8 cellular contexts compared by ENCODE assay signal in the genomic region with DNA sequence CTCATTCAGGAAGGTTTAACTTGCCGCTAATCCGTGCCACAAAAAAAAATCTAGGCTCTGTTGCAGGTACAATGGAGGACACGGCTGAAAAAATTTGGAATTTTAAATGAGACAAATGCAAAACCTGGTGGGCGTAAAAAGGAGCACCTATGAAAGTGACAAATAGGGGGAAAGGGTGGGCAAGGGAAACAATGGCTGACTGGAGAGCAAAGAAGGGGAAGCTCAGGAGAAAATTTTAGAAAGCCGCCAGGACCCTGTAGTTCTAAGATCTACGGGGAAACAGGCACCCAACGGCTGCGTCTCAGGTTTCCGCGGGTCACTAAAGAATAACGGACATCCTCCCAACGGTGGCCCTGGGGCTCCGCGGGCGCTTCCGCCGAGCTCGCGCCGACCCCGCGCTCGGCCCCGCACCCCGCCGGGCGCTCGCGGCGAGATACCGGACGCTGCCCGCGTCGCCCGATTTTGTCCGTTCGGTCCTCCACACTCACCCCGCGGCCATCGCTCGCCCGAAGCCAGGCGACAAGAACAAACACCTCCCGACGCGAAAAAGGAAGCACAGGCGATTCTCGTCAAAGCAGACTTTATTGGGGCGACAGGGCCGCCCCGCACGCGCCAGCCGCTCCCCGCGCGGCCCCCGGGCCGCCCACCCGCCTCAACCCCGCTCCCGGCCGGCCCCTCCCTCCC. TPM values are rescaled to one million over a fixed set of nuclear protein-coding genes. Genes with fewer than 3 reads are reported as not detected.
DNase-seq lines count a peak whose midpoint lies in the region; ATAC-seq and TF ChIP-seq lines count a peak whose summit lies in the region.

No MANE protein-coding gene starts in this region.

- POLR2A ChIA-PET in RWPE1 (lab: Yijun Ruan, JAX; ENCODE audit: low non-redundant PET): no interaction called here

- H3K9me3 ChIP-seq in left ventricle myocardium inferior (replicated peaks): no peaks in the 10 kb centered on the region
- no peaks in the 10 kb centered on the region for H3K9me3 ChIP-seq in psoas muscle

- TF ChIP-seq CTCF in RWPE1 (conservative IDR thresholded peaks at IDR 0.05; ENCODE audit: low read depth) (no peak), left ventricle myocardium inferior (IDR thresholded peaks at IDR 0.05; ENCODE audit: borderline replicate concordance) (no peak), psoas muscle (IDR thresholded peaks at IDR 0.05) (no peak)

- H3K4me3 ChIP-seq in left ventricle myocardium inferior: peak overlapping the region; percentile 100
- peak overlapping the region; percentile 99 for H3K4me3 ChIP-seq in psoas muscle

- H3K27me3 Mint-ChIP-seq in IgD-negative memory B cell: no peaks in the 10 kb centered on the region

- peak overlapping the region; percentile 93 to 98 (median 95) for H3K4me3 Mint-ChIP-seq in IgD-negative memory B cell

- no peaks in the 10 kb centered on the region for H3K9me3 Mint-ChIP-seq in IgD-negative memory B cell
- H3K9me3 Mint-ChIP-seq in activated naive CD4-positive, alpha-beta T cell treated with anti-CD3 and anti-CD28 coated beads, Interleukin-2, amount 50 U/mL, for 72 hours: no peaks in the 10 kb centered on the region

- peaks cover 39 to 44% (median 42%) of the 10 kb centered on the region in 3 donors for H3K4me1 Mint-ChIP-seq in IgD-negative memory B cell

- peak; percentile 62 for DNase-seq in AG08395 (ENCODE audit: low spot score)
- peak; percentile 54 for DNase-seq in RWPE1 (ENCODE audit: low spot score)
- peak; percentile 60 to 65 for DNase-seq in activated naive CD4-positive, alpha-beta T cell treated with anti-CD3 and anti-CD28 coated beads, Interleukin-2, amount 50 U/mL, for 72 hours (ENCODE audit: low spot score in 2 of 2)
- peak; percentile 37 for DNase-seq in left ventricle myocardium inferior
- DNase-seq in psoas muscle: peak; percentile 49 to 74
- DNase-seq in OCI-M2 (lab: John Stamatoyannopoulos, UW; ENCODE audit: unreplicated experiment): no peak

- TF ChIP-seq POLR2A in GM18951 (IDR thresholded peaks at IDR 0.05; ENCODE audit: extremely low read depth, insufficient read depth, insufficient read length): peak; percentile 29

- H3K36me3 Mint-ChIP-seq in IgD-negative memory B cell: peaks cover 3% of the 10 kb centered on the region
- H3K36me3 Mint-ChIP-seq in activated naive CD4-positive, alpha-beta T cell treated with anti-CD3 and anti-CD28 coated beads, Interleukin-2, amount 50 U/mL, for 72 hours: peaks cover 28 to 49% of the 10 kb centered on the region in 2 donors

- H3K4me1 ChIP-seq in left ventricle myocardium inferior: peaks cover 67% of the 10 kb centered on the region
- peaks cover 39% of the 10 kb centered on the region for H3K4me1 ChIP-seq in psoas muscle

- H3K27ac Mint-ChIP-seq in IgD-negative memory B cell: peak overlapping the region; percentile 69 to 91 (median 90)
- peak overlapping the region; percentile 87 to 96 for H3K27ac Mint-ChIP-seq in activated naive CD4-positive, alpha-beta T cell treated with anti-CD3 and anti-CD28 coated beads, Interleukin-2, amount 50 U/mL, for 72 hours

- no peaks in the 10 kb centered on the region for H3K27me3 ChIP-seq in left ventricle myocardium inferior (ENCODE audit: low read depth)
- H3K27me3 ChIP-seq in psoas muscle (ENCODE audit: insufficient read depth in 3 of 3, low read length in 2 of 3): no peaks in the 10 kb centered on the region

- ATAC-seq in activated naive CD4-positive, alpha-beta T cell treated with anti-CD3 and anti-CD28 coated beads, Interleukin-2, amount 50 U/mL, for 72 hours: peak in 1 of 2 donors; percentile 23
- ATAC-seq in psoas muscle: peak in 3 of 4 donors; percentile 18 to 26 (median 19)

- H3K36me3 ChIP-seq in left ventricle myocardium inferior: no peaks in the 10 kb centered on the region
- H3K36me3 ChIP-seq in psoas muscle (ENCODE audit: insufficient read depth in 1 of 2, low read depth in 1 of 2): no peaks in the 10 kb centered on the region

- CTCF ChIA-PET in RWPE1 (lab: Yijun Ruan, JAX): interaction anchor here (0.6 kb wide), 1 partner anchor 46 kb away, joined by 4 read pairs; no protein-coding TSS in a partner anchor

- 0 to 1% (median 0%) methylated on average over 38 to 64 of the region's 64 CpGs for WGBS in psoas muscle, 3 donors

- intact Hi-C loops in left ventricle myocardium inferior (cut with micrococcal nuclease) (no loop called here), psoas muscle (cut with DNase I) (loop anchor here in 1 of 2 donors (5.0 kb wide), 1 partner anchor 69 kb away; a partner anchor contains a TSS)

- in situ Hi-C loops in GM18951 (cut with MboI; ENCODE audit: low sequenced_read_pairs, unreplicated experiment): no loop called here

- peak overlapping the region; percentile 99 for H3K27ac ChIP-seq in RWPE1
- H3K27ac ChIP-seq in left ventricle myocardium inferior (replicated peaks): peak overlapping the region; percentile 99
- H3K27ac ChIP-seq in psoas muscle: peak overlapping the region; percentile 100

RNA-seq across cellular contexts. Expression of a gene that starts 1.1 kb away (rescaled TPM):
- 17.7 TPM for polyA plus RNA-seq in IgD-negative memory B cell
- 100 to 1,000 TPM in 1 of 2 donors, 10 to 100 TPM in 1; 87.8 to 120 TPM for total RNA-seq in activated naive CD4-positive, alpha-beta T cell treated with anti-CD3 and anti-CD28 coated beads, Interleukin-2, amount 50 U/mL, for 72 hours
- 44.7 TPM for total RNA-seq in left ventricle myocardium inferior
- 10 to 100 TPM; 44.6 to 58.4 (median 53.3) TPM for total RNA-seq in psoas muscle
- 10 to 100 TPM; 23.8 to 44.3 (median 34.7) TPM for polyA plus RNA-seq in psoas muscle
